25 cellular contexts compared by ENCODE assay signal in genomic region chr14:86533834-86534233, GRCh38.
"Had no signal": no experiment of that assay in that cellular context is flagged by ENCODE, and none has a peak within 500 bp of the region (broad histone marks: within the 10 kb centered on the region; RNA-seq: fewer than 3 reads in every experiment).

No MANE protein-coding gene starts in this region.

- H3K4me1 Mint-ChIP-seq: stimulated activated memory B cell treated with anti-CD40 and anti-IgM and Interleukin-4, amounts not matched to agents 10 μg/mL and 1 μg/mL and 100 μg/mL, for 72 hours; stimulated activated naive CD8-positive, alpha-beta T cell treated with anti-CD3 and anti-CD28 coated beads, Interleukin-15, amount 100 ng/mL, for 72 hours had no signal

- H3K36me3 ChIP-seq: left lung, lower lobe of right lung, pancreas, prostate gland, sigmoid colon, spleen, tibial nerve, upper lobe of left lung, vagina had no signal

- H3K4me3 ChIP-seq: left lung, lower lobe of right lung, pancreas, prostate gland, sigmoid colon, spleen, tibial nerve, upper lobe of left lung, vagina had no signal

- H3K27ac ChIP-seq: left lung, lower lobe of right lung, pancreas, prostate gland, sigmoid colon, spleen, tibial nerve, upper lobe of left lung, vagina had no signal

- H3K9me3 Mint-ChIP-seq: stimulated activated memory B cell treated with anti-CD40 and anti-IgM and Interleukin-4, amounts not matched to agents 10 μg/mL and 1 μg/mL and 100 μg/mL, for 72 hours had no signal

- H3K27ac Mint-ChIP-seq: naive thymus-derived CD4-positive, alpha-beta T cell; stimulated activated memory B cell treated with anti-CD40 and anti-IgM and Interleukin-4, amounts not matched to agents 10 μg/mL and 1 μg/mL and 100 μg/mL, for 72 hours; stimulated activated naive CD8-positive, alpha-beta T cell treated with anti-CD3 and anti-CD28 coated beads, Interleukin-15, amount 100 ng/mL, for 72 hours had no signal

- H3K27me3 Mint-ChIP-seq: naive thymus-derived CD4-positive, alpha-beta T cell; stimulated activated memory B cell treated with anti-CD40 and anti-IgM and Interleukin-4, amounts not matched to agents 10 μg/mL and 1 μg/mL and 100 μg/mL, for 72 hours; stimulated activated naive CD8-positive, alpha-beta T cell treated with anti-CD3 and anti-CD28 coated beads, Interleukin-15, amount 100 ng/mL, for 72 hours had no signal

- ATAC-seq: left colon; left lung; lower lobe of right lung; naive thymus-derived CD4-positive, alpha-beta T cell; pancreas; right cardiac atrium; stimulated activated memory B cell treated with anti-CD40 and anti-IgM and Interleukin-4, amounts not matched to agents 10 μg/mL and 1 μg/mL and 100 μg/mL, for 72 hours; stimulated activated naive CD8-positive, alpha-beta T cell treated with anti-CD3 and anti-CD28 coated beads, Interleukin-15, amount 100 ng/mL, for 72 hours had no signal

- H3K4me1 ChIP-seq: left lung, lower lobe of right lung, prostate gland, sigmoid colon, spleen, tibial nerve, upper lobe of left lung, vagina had no signal

- H3K9me3 ChIP-seq: left lung, lower lobe of right lung, pancreas, prostate gland, sigmoid colon, tibial nerve, upper lobe of left lung, vagina had no signal

- H3K27me3 ChIP-seq: left lung, pancreas, sigmoid colon, spleen, tibial nerve, upper lobe of left lung, vagina had no signal

- H3K4me3 Mint-ChIP-seq: naive thymus-derived CD4-positive, alpha-beta T cell; stimulated activated memory B cell treated with anti-CD40 and anti-IgM and Interleukin-4, amounts not matched to agents 10 μg/mL and 1 μg/mL and 100 μg/mL, for 72 hours; stimulated activated naive CD8-positive, alpha-beta T cell treated with anti-CD3 and anti-CD28 coated beads, Interleukin-15, amount 100 ng/mL, for 72 hours had no signal

- H3K36me3 Mint-ChIP-seq: naive thymus-derived CD4-positive, alpha-beta T cell; stimulated activated memory B cell treated with anti-CD40 and anti-IgM and Interleukin-4, amounts not matched to agents 10 μg/mL and 1 μg/mL and 100 μg/mL, for 72 hours had no signal

- DNase-seq: head of caudate nucleus; hippocampal formation; kidney; left colon; left lung; lower lobe of right lung; mammary epithelial cell; mesenchymal stem cell; naive thymus-derived CD4-positive, alpha-beta T cell; pancreas; posterior cingulate gyrus; retina; right cardiac atrium; sigmoid colon; small intestine; spleen; stimulated activated CD4-positive, alpha-beta T cell treated with anti-CD3 and anti-CD28 coated beads, Interleukin-4, amount 100 ng/mL, for 24 hours; stimulated activated naive CD4-positive, alpha-beta T cell treated with Interleukin-2 at 50 U/mL for 16 hours; stimulated activated naive CD8-positive, alpha-beta T cell treated with anti-CD3 and anti-CD28 coated beads, Interleukin-15, amount 100 ng/mL, for 72 hours; substantia nigra; upper lobe of left lung had no signal
